In the genomic region with DNA sequence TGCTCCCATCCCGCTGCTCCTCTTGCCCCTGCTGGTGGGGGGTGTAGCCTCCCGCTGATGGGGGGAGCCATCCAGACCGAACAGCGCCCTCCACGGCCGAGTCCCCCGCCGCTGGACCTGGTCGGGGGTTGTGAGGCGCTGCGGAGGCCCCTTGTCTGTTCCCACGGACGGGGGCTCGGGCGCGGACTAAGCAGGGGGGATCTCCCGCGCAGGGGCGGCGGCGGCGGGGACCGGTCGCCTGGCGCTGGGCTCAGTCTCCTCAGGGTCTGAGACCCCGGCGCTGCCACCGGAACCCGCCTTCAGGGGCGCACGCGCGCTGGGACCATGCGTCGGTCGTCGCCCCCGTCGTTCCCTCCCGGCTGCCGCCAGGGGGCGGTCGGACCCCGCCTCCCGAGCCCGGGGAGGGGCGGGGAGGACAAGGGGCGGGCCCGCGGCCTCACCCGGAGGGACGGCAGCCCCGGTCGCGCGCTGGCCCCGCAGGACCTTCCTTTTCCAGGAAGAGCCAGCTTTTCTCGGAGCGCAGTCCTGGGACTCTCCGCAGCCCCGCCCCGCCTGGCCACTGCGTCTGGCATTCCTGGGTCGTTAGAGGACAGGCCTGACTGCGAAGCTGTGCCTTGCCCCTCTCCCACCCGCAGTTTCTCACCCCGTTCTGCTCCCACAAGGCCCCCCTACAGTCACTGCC, we compare ENCODE assay signal across 8 cellular contexts. TPM values are rescaled to one million over a fixed set of nuclear protein-coding genes. Genes with fewer than 3 reads are reported as not detected.
A peak's percentile ranks its signal among the peaks of the same experiment; 100 is the strongest.
DNase-seq lines count a peak whose midpoint lies in the region; ATAC-seq and TF ChIP-seq lines count a peak whose summit lies in the region.

No MANE protein-coding gene starts in this region.

- DNase-seq in AG09309 (ENCODE audit: low read depth), result peak; percentile 20
- DNase-seq in NCI-H748 (lab: John Stamatoyannopoulos, UW; ENCODE audit: unreplicated experiment), result peak; percentile 78
- peak; percentile 90 for DNase-seq in activated CD8-positive, alpha-beta T cell treated with anti-CD3 and anti-CD28 coated beads, Interleukin-2, amount 10 ng/mL, durations not matched to agents 7 days and 5 days
- peak; percentile 80 for DNase-seq in effector CD4-positive, alpha-beta T cell
- peak; percentile 87 to 91 for DNase-seq in memory B cell (ENCODE audit: low spot score in 2 of 2)
- peak; percentile 77 for DNase-seq in stimulated activated CD8-positive, alpha-beta memory T cell treated with anti-CD3 and anti-CD28 coated beads, Interleukin-12 subunit alpha, Interleukin-12 subunit beta, amount 100 ng/mL, for 1 hour (ENCODE audit: low read depth)

- H3K27me3 Mint-ChIP-seq in activated CD8-positive, alpha-beta T cell treated with anti-CD3 and anti-CD28 coated beads, Interleukin-2, amount 10 ng/mL, durations not matched to agents 7 days and 5 days (ENCODE audit: low read depth), result no peaks in the 10 kb centered on the region
- no peaks in the 10 kb centered on the region for H3K27me3 Mint-ChIP-seq in memory B cell

- H3K4me3 ChIP-seq in AG09309 (ENCODE audit: control insufficient read depth, low read depth, low read length), result peak overlapping the region; percentile 79

- H3K9me3 Mint-ChIP-seq in activated CD8-positive, alpha-beta T cell treated with anti-CD3 and anti-CD28 coated beads, Interleukin-2, amount 10 ng/mL, durations not matched to agents 7 days and 5 days (ENCODE audit: insufficient read depth), result no peaks in the 10 kb centered on the region
- no peaks in the 10 kb centered on the region for H3K9me3 Mint-ChIP-seq in memory B cell

- peaks cover 71% of the 10 kb centered on the region for H3K4me1 Mint-ChIP-seq in activated CD8-positive, alpha-beta T cell treated with anti-CD3 and anti-CD28 coated beads, Interleukin-2, amount 10 ng/mL, durations not matched to agents 7 days and 5 days (ENCODE audit: low read depth)
- peaks cover 15% of the 10 kb centered on the region for H3K4me1 Mint-ChIP-seq in memory B cell

- peak overlapping the region; percentile 94 for H3K27ac Mint-ChIP-seq in activated CD8-positive, alpha-beta T cell treated with anti-CD3 and anti-CD28 coated beads, Interleukin-2, amount 10 ng/mL, durations not matched to agents 7 days and 5 days
- peak overlapping the region; percentile 67 for H3K27ac Mint-ChIP-seq in memory B cell

- peak overlapping the region; percentile 94 for H3K4me3 Mint-ChIP-seq in activated CD8-positive, alpha-beta T cell treated with anti-CD3 and anti-CD28 coated beads, Interleukin-2, amount 10 ng/mL, durations not matched to agents 7 days and 5 days
- H3K4me3 Mint-ChIP-seq in memory B cell, result peak overlapping the region; percentile 89

- CTCF ChIA-PET in activated CD8-positive, alpha-beta T cell treated with anti-CD3 and anti-CD28 coated beads, Interleukin-2, amount 10 ng/mL, durations not matched to agents 7 days and 5 days (lab: Charles Lee), result interaction anchor here (0.7 to 3.7 kb wide), 41 partner anchors 10 to 398 kb away, joined by 3 to 230 read pairs (median 6); a partner anchor contains a TSS

- peak; percentile 51 for TF ChIP-seq CTCF in AG09309 (IDR thresholded peaks at IDR 0.05; ENCODE audit: control insufficient read depth, insufficient read depth, low read depth, low read length, missing control alignments)

- POLR2A ChIA-PET in activated CD8-positive, alpha-beta T cell treated with anti-CD3 and anti-CD28 coated beads, Interleukin-2, amount 10 ng/mL, durations not matched to agents 7 days and 5 days (lab: Charles Lee), result interaction anchor here (0.8 to 4.3 kb wide), 18 partner anchors 8 to 107 kb away, joined by 3 to 27 read pairs (median 4); a partner anchor contains a TSS

- ATAC-seq in GM18520 (IDR thresholded peaks at IDR 0.05; ENCODE audit: unreplicated experiment), result peak; percentile 70
- ATAC-seq in HG03108 (IDR thresholded peaks at IDR 0.05; ENCODE audit: unreplicated experiment), result peak; percentile 76
- peak; percentile 83 for ATAC-seq in activated CD8-positive, alpha-beta T cell treated with anti-CD3 and anti-CD28 coated beads, Interleukin-2, amount 10 ng/mL, durations not matched to agents 7 days and 5 days
- ATAC-seq in memory B cell (ENCODE audit: low read depth), result peak; percentile 92

- peaks cover 56% of the 10 kb centered on the region for H3K36me3 Mint-ChIP-seq in activated CD8-positive, alpha-beta T cell treated with anti-CD3 and anti-CD28 coated beads, Interleukin-2, amount 10 ng/mL, durations not matched to agents 7 days and 5 days (ENCODE audit: low read depth)
- no peaks in the 10 kb centered on the region for H3K36me3 Mint-ChIP-seq in memory B cell

RNA-seq across cellular contexts. Expression of a gene that starts 6.3 kb away (rescaled TPM):
- total RNA-seq in activated CD8-positive, alpha-beta T cell treated with anti-CD3 and anti-CD28 coated beads, Interleukin-2, amount 10 ng/mL, durations not matched to agents 7 days and 5 days, result 1,000 to 10,000 TPM; 1,836 to 1,884 TPM

RNA-seq across cellular contexts. Expression of a gene that starts 12.8 kb away (rescaled TPM):
- 10 to 100 TPM; 58.0 to 66.1 TPM for total RNA-seq in activated CD8-positive, alpha-beta T cell treated with anti-CD3 and anti-CD28 coated beads, Interleukin-2, amount 10 ng/mL, durations not matched to agents 7 days and 5 days

RNA-seq across cellular contexts. Expression of a gene that starts 22.4 kb away (rescaled TPM):
- total RNA-seq in activated CD8-positive, alpha-beta T cell treated with anti-CD3 and anti-CD28 coated beads, Interleukin-2, amount 10 ng/mL, durations not matched to agents 7 days and 5 days, result under 1 TPM; 0.84 to 0.94 TPM

RNA-seq across cellular contexts. Expression of a gene that starts 35.3 kb away (rescaled TPM):
- 10 to 100 TPM; 57.4 to 57.9 TPM for total RNA-seq in activated CD8-positive, alpha-beta T cell treated with anti-CD3 and anti-CD28 coated beads, Interleukin-2, amount 10 ng/mL, durations not matched to agents 7 days and 5 days

RNA-seq across cellular contexts. Expression of a gene that starts 35.4 kb away (rescaled TPM):
- total RNA-seq in activated CD8-positive, alpha-beta T cell treated with anti-CD3 and anti-CD28 coated beads, Interleukin-2, amount 10 ng/mL, durations not matched to agents 7 days and 5 days, result 10 to 100 TPM; 41.0 to 41.7 TPM

Comparison
In these comparisons a context has a peak if more than half of its experiments do, and no peak if none do; other contexts are left out.
1. Peak in every context shown above with its lines: DNase-seq, ATAC-seq and H3K4me3 ChIP-seq.
2. DNase-seq: peak in every context shown above with its lines; median percentile 90 in activated CD8-positive, alpha-beta T cell treated with anti-CD3 and anti-CD28 coated beads, Interleukin-2, amount 10 ng/mL, durations not matched to agents 7 days and 5 days; 89 in memory B cell; 80 in effector CD4-positive, alpha-beta T cell; 78 in NCI-H748; 77 in stimulated activated CD8-positive, alpha-beta memory T cell treated with anti-CD3 and anti-CD28 coated beads, Interleukin-12 subunit alpha, Interleukin-12 subunit beta, amount 100 ng/mL, for 1 hour; 20 in AG09309.